In the genomic region with DNA sequence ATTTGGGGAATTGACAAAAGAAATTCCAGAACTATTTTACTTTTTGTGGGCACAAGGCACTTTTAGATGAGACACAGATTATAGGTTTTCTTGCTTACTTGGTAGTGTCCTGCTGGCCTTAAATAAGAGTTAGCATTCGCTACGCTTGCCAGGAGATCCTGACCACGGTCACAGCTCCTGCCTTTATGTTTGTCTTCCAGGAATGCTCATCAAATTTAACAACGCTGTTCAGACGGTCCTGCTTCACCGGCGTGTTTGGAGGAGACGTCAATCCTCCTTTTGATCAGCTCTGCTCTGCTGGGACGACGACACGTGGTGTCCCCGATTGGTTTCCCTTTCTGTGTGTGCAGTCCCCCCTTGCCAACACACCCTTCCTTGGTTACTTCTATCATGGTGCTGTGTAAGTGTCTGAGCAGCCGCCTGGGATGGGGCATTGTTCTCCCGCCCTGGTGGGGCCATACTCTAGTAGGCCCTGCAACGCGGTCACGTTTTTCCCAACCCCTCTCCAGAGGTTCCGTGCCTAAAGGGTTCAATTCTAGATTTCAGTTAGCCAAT, we compare ENCODE assay signal across 20 cellular contexts. TPM values are rescaled to one million over a fixed set of nuclear protein-coding genes. Genes with fewer than 3 reads are reported as not detected.
DNase-seq lines count a peak whose midpoint lies in the region; ATAC-seq and TF ChIP-seq lines count a peak whose summit lies in the region.
"Had no signal": no experiment of that assay in that cellular context is flagged by ENCODE, and none has a peak within 500 bp of the region (broad histone marks: within the 10 kb centered on the region; RNA-seq: fewer than 3 reads in every experiment).

No MANE protein-coding gene starts in this region.

- H3K27ac Mint-ChIP-seq in Caco-2 (ENCODE audit: unreplicated experiment) (peak overlapping the region; percentile 39), WTC11 (peak overlapping the region; percentile 33; the same call in 1 of the 2 replicates)
- H3K27ac Mint-ChIP-seq in stimulated activated naive B cell treated with anti-CD40 and anti-IgM and Interleukin-4, amounts not matched to agents 10 μg/mL and 1 μg/mL and 100 μg/mL, for 72 hours: peak overlapping the region; percentile 54
- H3K27ac Mint-ChIP-seq: CD4-positive, alpha-beta memory T cell had no signal

- no peak overlapping the region for H3K27ac ChIP-seq in neuronal stem cell (replicated peaks; ENCODE audit: low read length)
- H3K27ac ChIP-seq: A549; BLaER1 treated with 17β-estradiol and CSF1 and Interleukin-3, amounts not matched to agents 10 nM and 100 nM; GM23248 had no signal

- no peak overlapping the region for H4K8ac ChIP-seq in neuronal stem cell (ENCODE audit: low read depth, low read length)

- H2BK15ac ChIP-seq in neuronal stem cell (ENCODE audit: low read length): no peak overlapping the region

- H3K79me1 ChIP-seq in neuronal stem cell (ENCODE audit: low read depth, low read length): no peaks in the 10 kb centered on the region

- H3K36me3 Mint-ChIP-seq in Caco-2 (ENCODE audit: insufficient read depth, unreplicated experiment): peaks cover 6% of the 10 kb centered on the region
- H3K36me3 Mint-ChIP-seq in WTC11: no peaks in the 10 kb centered on the region
- peaks cover 12 to 24% of the 10 kb centered on the region in 2 donors for H3K36me3 Mint-ChIP-seq in stimulated activated naive B cell treated with anti-CD40 and anti-IgM and Interleukin-4, amounts not matched to agents 10 μg/mL and 1 μg/mL and 100 μg/mL, for 72 hours

- POLR2A ChIA-PET in Caco-2 (lab: Charles Lee): no interaction called here
- POLR2A ChIA-PET in WTC11 (lab: Charles Lee): no interaction called here

- no peaks in the 10 kb centered on the region for H3K27me3 ChIP-seq in Caco-2 (replicated peaks; ENCODE audit: control insufficient read depth, insufficient read depth, low read length)
- H3K27me3 ChIP-seq in neuronal stem cell (ENCODE audit: control insufficient read depth in 3 of 3, insufficient read depth in 3 of 3, low read depth in 1 of 3, low read length in 3 of 3): no peaks in the 10 kb centered on the region
- H3K27me3 ChIP-seq: BE2C; BLaER1 treated with 17β-estradiol and CSF1 and Interleukin-3, amounts not matched to agents 10 nM and 100 nM had no signal

- TF ChIP-seq CTCF in Caco-2 (IDR thresholded peaks at IDR 0.05; ENCODE audit: insufficient read depth in 1 of 2, low read depth in 1 of 2, low read length in 1 of 2, severe bottlenecking in 1 of 2, unreplicated experiment in 1 of 2) (no peak), WTC11 (IDR thresholded peaks at IDR 0.05) (no peak)

- H3K9me3 Mint-ChIP-seq in Caco-2 (ENCODE audit: unreplicated experiment) (no peaks in the 10 kb centered on the region), WTC11 (no peaks in the 10 kb centered on the region)
- H3K9me3 Mint-ChIP-seq in stimulated activated naive B cell treated with anti-CD40 and anti-IgM and Interleukin-4, amounts not matched to agents 10 μg/mL and 1 μg/mL and 100 μg/mL, for 72 hours: no peaks in the 10 kb centered on the region

- H2BK120ac ChIP-seq in neuronal stem cell (ENCODE audit: low read depth, low read length): no peak overlapping the region

- H3K27me3 Mint-ChIP-seq in Caco-2 (ENCODE audit: insufficient read depth, unreplicated experiment) (no peaks in the 10 kb centered on the region), WTC11 (ENCODE audit: low read depth) (no peaks in the 10 kb centered on the region)
- H3K27me3 Mint-ChIP-seq in stimulated activated naive B cell treated with anti-CD40 and anti-IgM and Interleukin-4, amounts not matched to agents 10 μg/mL and 1 μg/mL and 100 μg/mL, for 72 hours: no peaks in the 10 kb centered on the region
- H3K27me3 Mint-ChIP-seq: CD4-positive, alpha-beta memory T cell had no signal

- no peak for ATAC-seq in WTC11
- ATAC-seq in stimulated activated naive B cell treated with anti-CD40 and anti-IgM and Interleukin-4, amounts not matched to agents 10 μg/mL and 1 μg/mL and 100 μg/mL, for 72 hours (replicated peaks): no peak
- ATAC-seq: A549, HCT116 had no signal

- no peak overlapping the region for H4K91ac ChIP-seq in neuronal stem cell (ENCODE audit: low read depth, low read length, poor library complexity)

- no peaks in the 10 kb centered on the region for H3K9me3 ChIP-seq in Caco-2
- H3K9me3 ChIP-seq in neuronal stem cell (replicated peaks in 1 of 2; ENCODE audit: control insufficient read depth in 2 of 2, insufficient read depth in 1 of 2, low read depth in 1 of 2, low read length in 2 of 2): no peaks in the 10 kb centered on the region
- H3K9me3 ChIP-seq: A549; BE2C; BLaER1 treated with 17β-estradiol and CSF1 and Interleukin-3, amounts not matched to agents 10 nM and 100 nM had no signal

- no TSS peak for BruUV-seq in Caco-2 (replicated peaks; lab: Mats Ljungman, UMichigan)

- intact Hi-C loops in Caco-2 (cut with micrococcal nuclease; ENCODE audit: unreplicated experiment): no loop called here

- H3K23ac ChIP-seq in neuronal stem cell (ENCODE audit: low read depth, low read length, poor library complexity): no peak overlapping the region

- H3K4me3 Mint-ChIP-seq in Caco-2 (ENCODE audit: unreplicated experiment): no peak overlapping the region
- H3K4me3 Mint-ChIP-seq in WTC11: no peak overlapping the region
- no peak overlapping the region for H3K4me3 Mint-ChIP-seq in stimulated activated naive B cell treated with anti-CD40 and anti-IgM and Interleukin-4, amounts not matched to agents 10 μg/mL and 1 μg/mL and 100 μg/mL, for 72 hours
- H3K4me3 Mint-ChIP-seq: CD4-positive, alpha-beta memory T cell had no signal

- H2AK5ac ChIP-seq in neuronal stem cell (ENCODE audit: low read depth, low read length): no peak overlapping the region

- no peak overlapping the region for H2BK5ac ChIP-seq in neuronal stem cell (ENCODE audit: low read length)

- WGBS in neuronal stem cell (ENCODE audit: extremely low coverage in 2 of 2, insufficient read length in 2 of 2, insufficient replicate concordance in 1 of 2), 2 donors: no CpG with 5 or more reads among the region's 18 CpGs

- H3K9ac ChIP-seq in neuronal stem cell (ENCODE audit: low read depth, low read length, poor library complexity): no peak overlapping the region
- H3K9ac ChIP-seq: BLaER1 treated with 17β-estradiol and CSF1 and Interleukin-3, amounts not matched to agents 10 nM and 100 nM; GM23248 had no signal

- H3K14ac ChIP-seq in neuronal stem cell (ENCODE audit: low read length): peak overlapping the region; percentile 47

- H3K4me1 ChIP-seq in Caco-2 (no peaks in the 10 kb centered on the region), neuronal stem cell (ENCODE audit: control insufficient read depth in 2 of 2, insufficient read depth in 1 of 2, low read depth in 1 of 2, low read length in 2 of 2) (no peaks in the 10 kb centered on the region)
- H3K4me1 ChIP-seq: A549, BE2C had no signal

- H3K4me3 ChIP-seq in Caco-2 (ENCODE audit: low read depth, low read length): no peak overlapping the region
- H3K4me3 ChIP-seq in neuronal stem cell (ENCODE audit: low read length in 2 of 2): no peak overlapping the region
- H3K4me3 ChIP-seq: A549; BLaER1 treated with 17β-estradiol and CSF1 and Interleukin-3, amounts not matched to agents 10 nM and 100 nM; GM23248 had no signal

- no peaks in the 10 kb centered on the region for H3K36me3 ChIP-seq in Caco-2 (ENCODE audit: control insufficient read depth, insufficient read depth, low read length)
- peaks cover 5 to 42% of the 10 kb centered on the region in 2 donors for H3K36me3 ChIP-seq in neuronal stem cell (replicated peaks in 1 of 2; ENCODE audit: control insufficient read depth in 2 of 2, insufficient read depth in 2 of 2, low read length in 2 of 2)
- H3K36me3 ChIP-seq: BE2C had no signal

- no peak overlapping the region for H3K4ac ChIP-seq in neuronal stem cell (ENCODE audit: low read length)

- CTCF ChIA-PET in Caco-2 (lab: Charles Lee): no interaction called here
- CTCF ChIA-PET in WTC11 (lab: Charles Lee): no interaction called here

- no peak for DNase-seq in Caco-2
- no peak for DNase-seq in WTC11 (ENCODE audit: low spot score)
- DNase-seq in neuronal stem cell (ENCODE audit: low spot score): no peak
- no peak for DNase-seq in stimulated activated naive B cell treated with anti-CD40 and anti-IgM and Interleukin-4, amounts not matched to agents 10 μg/mL and 1 μg/mL and 100 μg/mL, for 72 hours
- DNase-seq in activated T-cell treated with anti-CD3 and anti-CD28 coated beads, Interleukin-2, amount 50 U/mL, for 1 hour: no peak
- no peak for DNase-seq in D341Med (ENCODE audit: low spot score)
- DNase-seq in COLO829 (ENCODE audit: low spot score): no peak
- DNase-seq: 8988T; ACHN; AML-193; BE2C; CD4-positive, alpha-beta memory T cell; DMS53; DMS79 treated with DMSO at 0.1 percent for 48 hours; GF-D8; GM23248; H7 had no signal

- no peak overlapping the region for H3K4me2 ChIP-seq in neuronal stem cell (ENCODE audit: insufficient read depth, low read length, poor library complexity, severe bottlenecking)
- H3K4me2 ChIP-seq: A549; BLaER1 treated with 17β-estradiol and CSF1 and Interleukin-3, amounts not matched to agents 10 nM and 100 nM had no signal

- H2BK12ac ChIP-seq in neuronal stem cell (ENCODE audit: low read length): no peak overlapping the region

- H3K4me1 Mint-ChIP-seq in Caco-2 (ENCODE audit: low read depth, unreplicated experiment) (no peaks in the 10 kb centered on the region), WTC11 (no peaks in the 10 kb centered on the region)
- H3K4me1 Mint-ChIP-seq in stimulated activated naive B cell treated with anti-CD40 and anti-IgM and Interleukin-4, amounts not matched to agents 10 μg/mL and 1 μg/mL and 100 μg/mL, for 72 hours: peaks cover 2 to 4% of the 10 kb centered on the region in 2 donors
- H3K4me1 Mint-ChIP-seq: CD4-positive, alpha-beta memory T cell had no signal

- H3K18ac ChIP-seq in neuronal stem cell (ENCODE audit: low read length): no peak overlapping the region

- H2AFZ ChIP-seq in neuronal stem cell (ENCODE audit: low read length): no peak overlapping the region
- H2AFZ ChIP-seq: GM23248 had no signal

TF ChIP-seq in WTC11, 78 proteins besides CTCF, POLR2A, EP300 and RAD21 (continues in another document):
- TF ChIP-seq PRRX2 (CRISPR knock-in tag; IDR thresholded peaks at IDR 0.05) (no peak), TP53 (CRISPR knock-in tag; IDR thresholded peaks at IDR 0.05) (no peak), ZBTB21 (CRISPR knock-in tag; IDR thresholded peaks at IDR 0.05; ENCODE audit: borderline replicate concordance) (no peak)

RNA-seq across cellular contexts. Expression of gene TCTN2, which starts 15.8 kb away (rescaled TPM):
- total RNA-seq in Caco-2 (2022) (7.3 TPM in 2 replicates), WTC11 (2021) (6.2 to 9.1 TPM (median 7.6 TPM) in 3 replicates)
- 14.7 TPM for polyA plus RNA-seq in neuronal stem cell (2013, experiment 1 of 2)
- 15.6 TPM for polyA plus RNA-seq in neuronal stem cell (2013, experiment 2 of 2)

RNA-seq across cellular contexts. Expression of gene ATP6V0A2, which starts 25.4 kb away (rescaled TPM):
- total RNA-seq in Caco-2 (2022): 36.4 and 47.1 TPM in 2 replicates
- 48.8 to 63.8 TPM (median 49.8 TPM) in 3 replicates for total RNA-seq in WTC11 (2021)
- 13.7 TPM for polyA plus RNA-seq in neuronal stem cell (2013, experiment 1 of 2)
- 13.8 TPM for polyA plus RNA-seq in neuronal stem cell (2013, experiment 2 of 2)

RNA-seq across cellular contexts. Expression of gene GTF2H3, which starts 53.1 kb away (rescaled TPM):
- total RNA-seq in Caco-2 (2022) (44.8 and 45.6 TPM in 2 replicates), WTC11 (2021) (31.6 to 35.9 TPM (median 35.8 TPM) in 3 replicates)
- 17.6 TPM for polyA plus RNA-seq in neuronal stem cell (2013, experiment 1 of 2)
- 17.6 TPM for polyA plus RNA-seq in neuronal stem cell (2013, experiment 2 of 2)

RNA-seq across cellular contexts. Expression of gene EIF2B1, which starts 53.2 kb away (rescaled TPM):
- total RNA-seq in Caco-2 (2022): 56.2 and 62.1 TPM in 2 replicates
- 42.9 to 48.3 TPM (median 46.5 TPM) in 3 replicates for total RNA-seq in WTC11 (2021)
- 29.6 TPM for polyA plus RNA-seq in neuronal stem cell (2013, experiment 1 of 2)
- 29.4 TPM for polyA plus RNA-seq in neuronal stem cell (2013, experiment 2 of 2)
